Comparison of ENCODE assay signal across 1 cellular context in the genomic region with DNA sequence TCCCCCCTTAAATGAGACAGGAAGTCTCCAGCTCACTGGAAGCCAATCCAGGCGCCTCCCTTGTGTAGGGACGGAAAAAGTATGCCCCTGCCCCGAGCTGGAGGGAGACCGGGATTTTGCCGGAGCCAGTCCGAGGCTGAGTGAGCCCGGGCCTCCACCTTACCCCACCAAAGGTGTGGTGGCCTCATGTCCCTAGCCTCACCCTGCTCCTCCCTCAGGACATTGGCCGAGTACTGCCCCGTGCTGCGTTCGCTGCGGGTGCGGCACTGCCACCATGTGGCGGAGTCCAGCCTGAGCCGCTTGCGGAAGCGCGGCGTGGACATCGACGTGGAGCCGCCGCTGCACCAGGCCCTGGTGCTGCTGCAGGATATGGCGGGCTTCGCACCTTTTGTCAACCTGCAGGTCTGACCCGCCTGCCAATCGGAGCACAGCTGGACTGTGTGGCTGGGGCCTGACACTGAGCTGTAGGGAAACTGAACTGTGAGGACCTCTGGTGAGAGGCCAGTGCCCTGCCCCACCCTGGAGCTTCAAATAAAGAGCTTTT.
TF ChIP-seq lines count a peak whose summit lies in the region.

No MANE protein-coding gene starts in this region.

TF ChIP-seq in H1, 55 proteins besides CTCF, POLR2A, EP300 and RAD21:
- TF ChIP-seq, protein P1, sequence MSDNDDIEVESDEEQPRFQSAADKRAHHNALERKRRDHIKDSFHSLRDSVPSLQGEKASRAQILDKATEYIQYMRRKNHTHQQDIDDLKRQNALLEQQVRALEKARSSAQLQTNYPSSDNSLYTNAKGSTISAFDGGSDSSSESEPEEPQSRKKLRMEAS (IDR thresholded peaks at IDR 0.05) = peak; percentile 99
- 0 out of 2 replicates have a peak, but pooled peaks have one; percentile 51 for TF ChIP-seq CHD2 (IDR thresholded peaks at IDR 0.05; ENCODE audit: low read length)
- 0 out of 2 replicates have a peak, but pooled peaks have one; percentile 53 for TF ChIP-seq GABPA (IDR thresholded peaks at IDR 0.05; ENCODE audit: borderline replicate concordance, insufficient read depth, low read length)
- TF ChIP-seq SP1 (IDR thresholded peaks at IDR 0.05; ENCODE audit: low read depth, low read length) = 0 out of 2 replicates have a peak, but pooled peaks have one; percentile 15
- TF ChIP-seq, protein P2, sequence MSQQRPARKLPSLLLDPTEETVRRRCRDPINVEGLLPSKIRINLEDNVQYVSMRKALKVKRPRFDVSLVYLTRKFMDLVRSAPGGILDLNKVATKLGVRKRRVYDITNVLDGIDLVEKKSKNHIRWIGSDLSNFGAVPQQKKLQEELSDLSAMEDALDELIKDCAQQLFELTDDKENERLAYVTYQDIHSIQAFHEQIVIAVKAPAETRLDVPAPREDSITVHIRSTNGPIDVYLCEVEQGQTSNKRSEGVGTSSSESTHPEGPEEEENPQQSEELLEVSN (IDR thresholded peaks at IDR 0.05) = peak; percentile 96
- peak; percentile 21 for TF ChIP-seq EZH2 (IDR thresholded peaks at IDR 0.05; ENCODE audit: low read depth, low read length, severe bottlenecking)
- TF ChIP-seq BCL11A (IDR thresholded peaks at IDR 0.05; ENCODE audit: low read depth in 2 of 2, low read length in 2 of 2) = no peak
- TF ChIP-seq JUN (IDR thresholded peaks at IDR 0.05; ENCODE audit: low read depth, low read length) = no peak
- no peak for TF ChIP-seq RXRA (IDR thresholded peaks at IDR 0.05; ENCODE audit: insufficient read depth, low read depth, low read length)
- no peak for TF ChIP-seq PHF8 (conservative IDR thresholded peaks at IDR 0.05; ENCODE audit: low read depth, low read length)
- TF ChIP-seq SUZ12 (IDR thresholded peaks at IDR 0.05; ENCODE audit: low read length) = no peak
- TF ChIP-seq EGR1 (IDR thresholded peaks at IDR 0.05; ENCODE audit: borderline replicate concordance, low read depth, low read length) = no peak
- no peak; the same call in 1 of the 2 replicates for TF ChIP-seq TBP (IDR thresholded peaks at IDR 0.05; ENCODE audit: low read depth, low read length)
- TF ChIP-seq HDAC6 (IDR thresholded peaks at IDR 0.05; ENCODE audit: low read depth, low read length) = no peak
- TF ChIP-seq, protein P3, sequence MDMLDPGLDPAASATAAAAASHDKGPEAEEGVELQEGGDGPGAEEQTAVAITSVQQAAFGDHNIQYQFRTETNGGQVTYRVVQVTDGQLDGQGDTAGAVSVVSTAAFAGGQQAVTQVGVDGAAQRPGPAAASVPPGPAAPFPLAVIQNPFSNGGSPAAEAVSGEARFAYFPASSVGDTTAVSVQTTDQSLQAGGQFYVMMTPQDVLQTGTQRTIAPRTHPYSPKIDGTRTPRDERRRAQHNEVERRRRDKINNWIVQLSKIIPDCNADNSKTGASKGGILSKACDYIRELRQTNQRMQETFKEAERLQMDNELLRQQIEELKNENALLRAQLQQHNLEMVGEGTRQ (IDR thresholded peaks at IDR 0.05; ENCODE audit: low read length) = 0 out of 2 replicates have a peak, but pooled peaks have one; percentile 22
- TF ChIP-seq, protein P4, sequence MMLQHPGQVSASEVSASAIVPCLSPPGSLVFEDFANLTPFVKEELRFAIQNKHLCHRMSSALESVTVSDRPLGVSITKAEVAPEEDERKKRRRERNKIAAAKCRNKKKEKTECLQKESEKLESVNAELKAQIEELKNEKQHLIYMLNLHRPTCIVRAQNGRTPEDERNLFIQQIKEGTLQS (IDR thresholded peaks at IDR 0.05; ENCODE audit: insufficient read depth, low read depth, low read length) = no peak
- TF ChIP-seq BACH1 (IDR thresholded peaks at IDR 0.05; ENCODE audit: low read length) = 0 out of 2 replicates have a peak, but pooled peaks have one; percentile 6
- peak; percentile 46 for TF ChIP-seq TAF7 (optimal IDR thresholded peaks at IDR 0.05; ENCODE audit: borderline replicate concordance, low read depth, low read length)
- TF ChIP-seq ZNF274 (IDR thresholded peaks at IDR 0.05; ENCODE audit: borderline replicate concordance, extremely low read depth, low read length) = no peak
- TF ChIP-seq TCF12 (IDR thresholded peaks at IDR 0.05; ENCODE audit: low read depth, low read length) = 0 out of 2 replicates have a peak, but pooled peaks have one; percentile 37
- TF ChIP-seq POLR2AphosphoS5 (IDR thresholded peaks at IDR 0.05; ENCODE audit: low read depth, low read length) = peak; percentile 75
- TF ChIP-seq CREB1 (IDR thresholded peaks at IDR 0.05) = peak; percentile 71
- TF ChIP-seq KDM4A (IDR thresholded peaks at IDR 0.05; ENCODE audit: low read depth, low read length, severe bottlenecking) = peak; percentile 30
- no peak for TF ChIP-seq SIRT6 (IDR thresholded peaks at IDR 0.05; ENCODE audit: low read length)
- TF ChIP-seq GTF2F1 (IDR thresholded peaks at IDR 0.05; ENCODE audit: borderline replicate concordance, low read depth, low read length) = no peak
- TF ChIP-seq CBX8 (IDR thresholded peaks at IDR 0.05; ENCODE audit: borderline replicate concordance, low read depth, low read length) = no peak
- TF ChIP-seq SIN3A (conservative IDR thresholded peaks at IDR 0.05 in 1 of 2, IDR thresholded peaks at IDR 0.05 in 1 of 2; ENCODE audit: low read depth in 1 of 2, low read length in 2 of 2) = peak; percentile 63 to 87; a peak in 2 of 4 replicates
- TF ChIP-seq JUND (IDR thresholded peaks at IDR 0.05; ENCODE audit: low read length) = no peak
- no peak for TF ChIP-seq TAF1 (IDR thresholded peaks at IDR 0.05; ENCODE audit: low read depth, low read length)
- TF ChIP-seq YY1 (IDR thresholded peaks at IDR 0.05; ENCODE audit: low read depth, low read length) = peak; percentile 80; the same call in 1 of the 2 replicates
- TF ChIP-seq SRF (IDR thresholded peaks at IDR 0.05; ENCODE audit: low read depth, low read length) = no peak
TF ChIP-seq in H1: peak in this region for 15.
